In the genomic region with DNA sequence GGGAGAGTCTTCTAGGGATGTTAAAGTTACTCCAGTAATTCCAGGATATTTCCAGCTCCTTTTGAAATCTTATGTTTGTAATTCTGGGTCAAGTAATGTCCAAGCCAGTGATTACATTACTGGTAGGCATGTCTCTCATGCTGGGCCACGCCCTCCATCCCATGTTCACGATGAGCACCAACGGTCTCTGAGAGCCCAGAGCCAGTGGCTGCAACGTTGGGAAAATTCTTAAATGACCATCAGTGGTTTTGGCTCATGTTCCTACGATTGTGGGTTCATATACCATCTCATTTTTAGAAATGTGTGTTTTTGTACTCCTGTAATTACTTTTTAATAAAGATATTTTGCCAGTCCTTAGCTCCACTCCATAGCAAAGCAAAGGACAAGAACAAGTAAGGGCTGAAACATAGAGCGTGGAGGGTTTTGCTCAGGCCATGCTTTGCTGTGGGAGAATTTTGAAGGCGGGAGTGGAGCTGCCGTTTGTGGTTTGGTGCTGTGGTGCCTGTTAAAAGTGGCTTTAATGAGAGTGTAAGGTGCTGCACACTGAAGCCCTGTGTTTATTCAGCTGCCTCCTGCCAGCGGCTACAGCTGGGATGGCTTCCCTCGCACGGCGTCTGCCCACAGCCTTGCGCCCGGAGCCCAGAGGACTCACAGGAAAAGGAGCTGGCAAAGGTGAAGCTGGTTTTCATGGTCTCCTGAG, we compare ENCODE assay signal across 12 cellular contexts. TPM values are rescaled to one million over a fixed set of nuclear protein-coding genes. Genes with fewer than 3 reads are reported as not detected.
DNase-seq lines count a peak whose midpoint lies in the region; ATAC-seq and TF ChIP-seq lines count a peak whose summit lies in the region.
"Had no signal": no experiment of that assay in that cellular context is flagged by ENCODE, and none has a peak within 500 bp of the region (broad histone marks: within the 10 kb centered on the region; RNA-seq: fewer than 3 reads in every experiment).

No MANE protein-coding gene starts in this region.

- H3K9me3 ChIP-seq in mucosa of rectum (ENCODE audit: control insufficient read depth in 2 of 2, low read length in 2 of 2) = no peaks in the 10 kb centered on the region

- peaks cover 13 to 15% of the 10 kb centered on the region in 2 donors for H3K36me3 ChIP-seq in mucosa of rectum (ENCODE audit: control insufficient read depth in 2 of 2, insufficient read depth in 2 of 2, low read length in 2 of 2)

- H3K4me3 Mint-ChIP-seq in MCF 10A (ENCODE audit: unreplicated experiment) = no peak overlapping the region
- H3K4me3 Mint-ChIP-seq in CD14-positive monocyte = no peak overlapping the region
- no peak overlapping the region for H3K4me3 Mint-ChIP-seq in T-cell
- H3K4me3 Mint-ChIP-seq: activated B cell treated with CpG ODN at 0.5 μM for 24 hours; activated naive CD4-positive, alpha-beta T cell treated with anti-CD3 and anti-CD28 coated beads, Interleukin-2, amount 10 ng/mL, durations not matched to agents 7 days and 5 days; B cell had no signal

- H3K27ac ChIP-seq in mucosa of rectum (ENCODE audit: low read depth in 2 of 2, low read length in 2 of 2) = peak overlapping the region; percentile 74

- H3K27me3 ChIP-seq in mucosa of rectum (ENCODE audit: control insufficient read depth in 2 of 2, insufficient read depth in 2 of 2, low read length in 2 of 2) = no peaks in the 10 kb centered on the region

- peaks cover 20% of the 10 kb centered on the region for H3K4me1 Mint-ChIP-seq in MCF 10A (ENCODE audit: insufficient read depth, unreplicated experiment)
- H3K4me1 Mint-ChIP-seq in CD14-positive monocyte = peaks cover 5% of the 10 kb centered on the region
- H3K4me1 Mint-ChIP-seq in T-cell = no peaks in the 10 kb centered on the region
- H3K4me1 Mint-ChIP-seq: activated B cell treated with CpG ODN at 0.5 μM for 24 hours, B cell had no signal

- H3K9me3 Mint-ChIP-seq in MCF 10A (ENCODE audit: unreplicated experiment) = peaks cover 8% of the 10 kb centered on the region
- peaks cover 0 to 5% (median 0%) of the 10 kb centered on the region in 7 donors for H3K9me3 Mint-ChIP-seq in CD14-positive monocyte
- no peaks in the 10 kb centered on the region for H3K9me3 Mint-ChIP-seq in T-cell
- H3K9me3 Mint-ChIP-seq: activated B cell treated with CpG ODN at 0.5 μM for 24 hours had no signal

- H3K9ac ChIP-seq in mucosa of rectum (ENCODE audit: low read depth in 1 of 2, low read length in 2 of 2) = peak overlapping the region in 1 of 2 donors; percentile 53

- no peaks in the 10 kb centered on the region for H3K27me3 Mint-ChIP-seq in MCF 10A (ENCODE audit: insufficient read depth, unreplicated experiment)
- H3K27me3 Mint-ChIP-seq in CD14-positive monocyte (ENCODE audit: low read depth in 3 of 3) = no peaks in the 10 kb centered on the region
- H3K27me3 Mint-ChIP-seq in T-cell = no peaks in the 10 kb centered on the region
- H3K27me3 Mint-ChIP-seq: activated B cell treated with CpG ODN at 0.5 μM for 24 hours; activated naive CD4-positive, alpha-beta T cell treated with anti-CD3 and anti-CD28 coated beads, Interleukin-2, amount 10 ng/mL, durations not matched to agents 7 days and 5 days; B cell had no signal

- ATAC-seq in T-cell (replicated peaks in 1 of 4) (no peak), HG02763 (IDR thresholded peaks at IDR 0.05; ENCODE audit: unreplicated experiment) (no peak)

- intact Hi-C loops in MCF 10A (cut with micrococcal nuclease) (no loop called here), CD14-positive monocyte (cut with micrococcal nuclease) (no loop called here)

- H3K27ac Mint-ChIP-seq in MCF 10A (ENCODE audit: low read depth, unreplicated experiment) (no peak overlapping the region), CD14-positive monocyte (peak overlapping the region in 1 of 7 donors; percentile 35), T-cell (no peak overlapping the region)
- H3K27ac Mint-ChIP-seq: activated B cell treated with CpG ODN at 0.5 μM for 24 hours; activated naive CD4-positive, alpha-beta T cell treated with anti-CD3 and anti-CD28 coated beads, Interleukin-2, amount 10 ng/mL, durations not matched to agents 7 days and 5 days; B cell had no signal

- H3K4me3 ChIP-seq in astrocyte of the spinal cord (ENCODE audit: low read depth, low read length) = no peak overlapping the region
- H3K4me3 ChIP-seq in mucosa of rectum (ENCODE audit: low read length in 2 of 2) = no peak overlapping the region

- no TSS peak for BruUV-seq in MCF 10A (replicated peaks; lab: Mats Ljungman, UMichigan)

- no peak for TF ChIP-seq CTCF in astrocyte of the spinal cord (IDR thresholded peaks at IDR 0.05; ENCODE audit: low read depth, low read length)
- TF ChIP-seq CTCF in MCF 10A (IDR thresholded peaks at IDR 0.05; ENCODE audit: unreplicated experiment) = no peak
- TF ChIP-seq CTCF in CD14-positive monocyte (IDR thresholded peaks at IDR 0.05) = no peak

- H3K36me3 Mint-ChIP-seq in MCF 10A (ENCODE audit: insufficient read depth, unreplicated experiment) (peaks cover 15% of the 10 kb centered on the region), CD14-positive monocyte (peaks cover 0 to 12% of the 10 kb centered on the region in 2 donors), T-cell (no peaks in the 10 kb centered on the region)

- CTCF ChIA-PET in MCF 10A (lab: Yijun Ruan, JAX) = interaction anchor here (0.6 to 2.9 kb wide), 5 partner anchors 19 to 569 kb away, joined by 3 to 19 read pairs (median 3); no protein-coding TSS in a partner anchor
- CTCF ChIA-PET in T-cell (lab: Charles Lee) = interaction anchor here in 1 of 2 donors (0.5 kb wide), 1 partner anchor 36 kb away, joined by 3 read pairs; no protein-coding TSS in a partner anchor

- POLR2A ChIA-PET in MCF 10A (lab: Yijun Ruan, JAX) (interaction anchor here (0.6 to 0.9 kb wide), 3 partner anchors 8 to 66 kb away, joined by 3 read pairs; no protein-coding TSS in a partner anchor), T-cell (lab: Charles Lee) (no interaction called here)

- in situ Hi-C loops in astrocyte of the spinal cord (cut with HindIII; ENCODE audit: low sequenced_read_pairs) = no loop called here

- H3K4me1 ChIP-seq in mucosa of rectum (ENCODE audit: control insufficient read depth in 2 of 2, insufficient read depth in 2 of 2, low read length in 2 of 2) = peaks cover 24 to 28% of the 10 kb centered on the region in 2 donors

- peak; percentile 50 for DNase-seq in DMS53 treated with DMSO at 0.1 percent for 48 hours (lab: John Stamatoyannopoulos, UW; ENCODE audit: unreplicated experiment)
- peak; percentile 83 for DNase-seq in NCI-H2029 (lab: John Stamatoyannopoulos, UW)
- peak; percentile 83 for DNase-seq in astrocyte of the spinal cord (ENCODE audit: low read depth, low spot score)
- no peak for DNase-seq in MCF 10A (ENCODE audit: unreplicated experiment)
- DNase-seq in CD14-positive monocyte (ENCODE audit: low spot score) = no peak
- no peak for DNase-seq in T-cell
- DNase-seq: activated B cell treated with CpG ODN at 0.5 μM for 24 hours; activated naive CD4-positive, alpha-beta T cell treated with anti-CD3 and anti-CD28 coated beads, Interleukin-2, amount 10 ng/mL, durations not matched to agents 7 days and 5 days; NK-92 treated with Interleukin-12 subunit alpha and Interleukin-12 subunit beta, amount 100 ng/mL, for 24 hours had no signal

RNA-seq across cellular contexts. Expression of gene VANGL1, which starts 28.9 kb away (rescaled TPM):
- total RNA-seq in MCF 10A (2022) (10.5 and 16.4 TPM in 2 replicates), T-cell (1 to 10 TPM; 1.7 to 2.5 (median 2.4) TPM)
- polyA plus RNA-seq in CD14-positive monocyte = 1 to 10 TPM; 1.3 to 2.0 TPM

Comparison
In these comparisons a context has a peak if more than half of its experiments do, and no peak if none do; other contexts are left out.
1. DNase-seq: peak in DMS53 treated with DMSO at 0.1 percent for 48 hours (single experiment), NCI-H2029 (single experiment) and astrocyte of the spinal cord (single experiment); none in MCF 10A (single experiment), CD14-positive monocyte (single experiment) and T-cell (0 of 34).